In genomic region chr21:38326899-38327298, GRCh38 we compare ENCODE assay signal across 23 cellular contexts.
DNase-seq lines count a peak whose midpoint lies in the region; ATAC-seq and TF ChIP-seq lines count a peak whose summit lies in the region.
"Had no signal": no experiment of that assay in that cellular context is flagged by ENCODE, and none has a peak within 500 bp of the region (broad histone marks: within the 10 kb centered on the region; RNA-seq: fewer than 3 reads in every experiment).

No MANE protein-coding gene starts in this region.

- intact Hi-C loops in activated CD4-positive, alpha-beta T cell treated with anti-CD3 and anti-CD28 coated beads, Interleukin-2, amount 10 ng/mL, durations not matched to agents 24 days and 14 days (cut with micrococcal nuclease), result no loop called here
- intact Hi-C loops in natural killer cell (cut with micrococcal nuclease), result no loop called here

- peaks cover 4 to 20% (median 12%) of the 10 kb centered on the region in 4 donors for H3K4me1 ChIP-seq in upper lobe of left lung
- H3K4me1 ChIP-seq: body of pancreas, gastrocnemius medialis had no signal

- H3K27me3 Mint-ChIP-seq in activated CD4-positive, alpha-beta T cell treated with anti-CD3 and anti-CD28 coated beads, Interleukin-2, amount 10 ng/mL, durations not matched to agents 24 days and 14 days, result no peaks in the 10 kb centered on the region
- peaks cover 9 to 22% of the 10 kb centered on the region in 2 donors for H3K27me3 Mint-ChIP-seq in natural killer cell (ENCODE audit: low read depth in 2 of 2)
- H3K27me3 Mint-ChIP-seq: activated naive CD4-positive, alpha-beta T cell treated with anti-CD3 and anti-CD28 coated beads, Interleukin-2, amount 10 ng/mL, durations not matched to agents 7 days and 5 days had no signal

- no peak overlapping the region for H3K4me3 Mint-ChIP-seq in activated CD4-positive, alpha-beta T cell treated with anti-CD3 and anti-CD28 coated beads, Interleukin-2, amount 10 ng/mL, durations not matched to agents 24 days and 14 days
- H3K4me3 Mint-ChIP-seq in natural killer cell, result no peak overlapping the region
- H3K4me3 Mint-ChIP-seq: activated naive CD4-positive, alpha-beta T cell treated with anti-CD3 and anti-CD28 coated beads, Interleukin-2, amount 10 ng/mL, durations not matched to agents 7 days and 5 days; activated T-helper 17 cell treated with anti-CD3 and anti-CD28 coated beads, Interleukin-2, amount 50 U/mL, for 72 hours; central memory CD8-positive, alpha-beta T cell; neural progenitor cell; T-helper 2 cell treated with Interferon-gamma antibody and Interleukin-4, amounts not matched to agents 5 μg/mL and 100 μg/mL, for 36 hours had no signal

- H3K4me1 Mint-ChIP-seq in activated CD4-positive, alpha-beta T cell treated with anti-CD3 and anti-CD28 coated beads, Interleukin-2, amount 10 ng/mL, durations not matched to agents 24 days and 14 days, result peaks cover 15% of the 10 kb centered on the region
- H3K4me1 Mint-ChIP-seq in natural killer cell, result no peaks in the 10 kb centered on the region
- H3K4me1 Mint-ChIP-seq: central memory CD8-positive, alpha-beta T cell had no signal

- H3K27ac ChIP-seq in upper lobe of left lung, result peak overlapping the region in 2 of 4 donors; percentile 30 to 48
- H3K27ac ChIP-seq: body of pancreas, gastrocnemius medialis, neural progenitor cell, PC-9, right lobe of liver had no signal

- H3K27me3 ChIP-seq in upper lobe of left lung, result no peaks in the 10 kb centered on the region
- H3K27me3 ChIP-seq: body of pancreas, gastrocnemius medialis, neural progenitor cell, right lobe of liver had no signal

- no peaks in the 10 kb centered on the region for H3K36me3 Mint-ChIP-seq in activated CD4-positive, alpha-beta T cell treated with anti-CD3 and anti-CD28 coated beads, Interleukin-2, amount 10 ng/mL, durations not matched to agents 24 days and 14 days (ENCODE audit: low read depth)
- H3K36me3 Mint-ChIP-seq in natural killer cell, result no peaks in the 10 kb centered on the region
- H3K36me3 Mint-ChIP-seq: activated naive CD4-positive, alpha-beta T cell treated with anti-CD3 and anti-CD28 coated beads, Interleukin-2, amount 10 ng/mL, durations not matched to agents 7 days and 5 days; neural progenitor cell had no signal

- no peaks in the 10 kb centered on the region for H3K36me3 ChIP-seq in upper lobe of left lung
- H3K36me3 ChIP-seq: gastrocnemius medialis, neural progenitor cell, right lobe of liver had no signal

- WGBS in upper lobe of left lung, 2 donors, result 69 to 76% methylated on average over 4 of the region's 4 CpGs

- no peak overlapping the region for H3K4me3 ChIP-seq in upper lobe of left lung
- H3K4me3 ChIP-seq: body of pancreas, gastrocnemius medialis, neural progenitor cell, PC-9, right lobe of liver had no signal

- DNase-seq in activated CD4-positive, alpha-beta T cell treated with anti-CD3 and anti-CD28 coated beads, Interleukin-2, amount 10 ng/mL, durations not matched to agents 24 days and 14 days, result no peak
- no peak for DNase-seq in activated CD4-positive, alpha-beta T cell treated with anti-CD3 and anti-CD28 coated beads for 48 hours
- DNase-seq in SHP77 (lab: John Stamatoyannopoulos, UW) (peak; percentile 30 to 52), mesenteric fat pad (ENCODE audit: low spot score) (peak; percentile 18), natural killer cell (no peak), upper lobe of left lung (no peak), hepatic stellate cell (ENCODE audit: low spot score) (no peak)
- DNase-seq: activated CD4-positive, alpha-beta T cell treated with anti-CD3 and anti-CD28 coated beads for 1 hour; activated naive CD4-positive, alpha-beta T cell treated with anti-CD3 and anti-CD28 coated beads, Interleukin-2, amount 10 ng/mL, durations not matched to agents 7 days and 5 days; gastrocnemius medialis; hippocampal formation; KBM-7; PC-9; SIG-M5; stimulated activated CD4-positive, alpha-beta T cell treated with anti-CD3 and anti-CD28 coated beads, Interleukin-4, amount 100 ng/mL, for 24 hours; trophoblast cell had no signal

- no peak for TF ChIP-seq EP300 in upper lobe of left lung (IDR thresholded peaks at IDR 0.05)

- ATAC-seq in natural killer cell (no peak), upper lobe of left lung (ENCODE audit: low FRiP score in 2 of 2) (no peak), GM18873 (IDR thresholded peaks at IDR 0.05; ENCODE audit: low FRiP score, unreplicated experiment) (no peak)
- ATAC-seq: activated T-helper 17 cell treated with anti-CD3 and anti-CD28 coated beads, Interleukin-2, amount 50 U/mL, for 72 hours; body of pancreas; gastrocnemius medialis had no signal

- TF ChIP-seq CTCF in natural killer cell (IDR thresholded peaks at IDR 0.05), result no peak
- no peak for TF ChIP-seq CTCF in upper lobe of left lung (IDR thresholded peaks at IDR 0.05)

- H3K9me3 ChIP-seq in upper lobe of left lung, result no peaks in the 10 kb centered on the region
- H3K9me3 ChIP-seq: body of pancreas, gastrocnemius medialis, right lobe of liver had no signal

- peak overlapping the region; percentile 12 for H3K27ac Mint-ChIP-seq in activated CD4-positive, alpha-beta T cell treated with anti-CD3 and anti-CD28 coated beads, Interleukin-2, amount 10 ng/mL, durations not matched to agents 24 days and 14 days
- H3K27ac Mint-ChIP-seq in natural killer cell, result no peak overlapping the region
- H3K27ac Mint-ChIP-seq: activated naive CD4-positive, alpha-beta T cell treated with anti-CD3 and anti-CD28 coated beads, Interleukin-2, amount 10 ng/mL, durations not matched to agents 7 days and 5 days; activated T-helper 17 cell treated with anti-CD3 and anti-CD28 coated beads, Interleukin-2, amount 50 U/mL, for 72 hours; neural progenitor cell; T-helper 2 cell treated with Interferon-gamma antibody and Interleukin-4, amounts not matched to agents 5 μg/mL and 100 μg/mL, for 36 hours had no signal

- no peaks in the 10 kb centered on the region for H3K9me3 Mint-ChIP-seq in activated CD4-positive, alpha-beta T cell treated with anti-CD3 and anti-CD28 coated beads, Interleukin-2, amount 10 ng/mL, durations not matched to agents 24 days and 14 days
- H3K9me3 Mint-ChIP-seq in natural killer cell, result no peaks in the 10 kb centered on the region
- H3K9me3 Mint-ChIP-seq: activated naive CD4-positive, alpha-beta T cell treated with anti-CD3 and anti-CD28 coated beads, Interleukin-2, amount 10 ng/mL, durations not matched to agents 7 days and 5 days; activated T-helper 17 cell treated with anti-CD3 and anti-CD28 coated beads, Interleukin-2, amount 50 U/mL, for 72 hours; central memory CD8-positive, alpha-beta T cell; neural progenitor cell; T-helper 2 cell treated with Interferon-gamma antibody and Interleukin-4, amounts not matched to agents 5 μg/mL and 100 μg/mL, for 36 hours had no signal

- TF ChIP-seq POLR2A in upper lobe of left lung (IDR thresholded peaks at IDR 0.05), result no peak

Comparison
In these comparisons a context has a peak if more than half of its experiments do, and no peak if none do; other contexts are left out.
1. DNase-seq: peak in SHP77 (2 of 2) and mesenteric fat pad (single experiment); none in activated CD4-positive, alpha-beta T cell treated with anti-CD3 and anti-CD28 coated beads, Interleukin-2, amount 10 ng/mL, durations not matched to agents 24 days and 14 days (single experiment), activated CD4-positive, alpha-beta T cell treated with anti-CD3 and anti-CD28 coated beads for 48 hours (single experiment), natural killer cell (single experiment), upper lobe of left lung (0 of 2) and hepatic stellate cell (single experiment).